ENCODE assay signal across 13 cellular contexts in the genomic region with DNA sequence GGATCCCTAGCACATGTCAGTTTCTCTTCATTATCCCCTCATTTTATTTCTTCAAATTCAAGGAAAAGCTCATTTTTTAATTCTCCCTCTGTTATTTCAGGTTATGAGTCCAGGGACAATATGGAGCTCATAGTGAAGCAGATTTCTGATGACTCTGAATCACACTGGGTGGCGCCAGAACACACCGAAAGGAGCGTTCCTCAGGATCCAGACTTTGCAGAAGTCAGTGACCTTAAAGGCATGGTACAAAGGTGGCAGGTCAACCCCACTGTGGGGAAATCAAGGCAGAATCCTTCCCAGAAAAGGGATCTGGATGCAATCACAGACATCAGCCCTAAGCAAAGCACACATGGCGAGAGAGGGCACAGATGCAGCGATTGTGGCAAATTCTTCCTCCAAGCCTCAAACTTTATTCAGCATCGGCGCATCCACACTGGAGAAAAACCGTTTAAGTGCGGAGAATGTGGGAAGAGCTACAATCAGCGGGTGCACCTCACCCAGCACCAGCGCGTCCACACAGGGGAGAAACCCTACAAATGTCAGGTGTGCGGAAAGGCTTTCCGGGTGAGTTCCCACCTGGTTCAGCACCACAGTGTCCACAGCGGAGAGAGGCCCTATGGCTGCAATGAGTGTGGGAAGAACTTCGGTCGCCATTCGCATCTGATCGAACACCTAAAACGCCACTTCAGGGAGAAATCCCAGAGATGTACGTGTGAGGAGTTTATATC. TPM values are rescaled to one million over a fixed set of nuclear protein-coding genes. Genes with fewer than 3 reads are reported as not detected.
DNase-seq lines count a peak whose midpoint lies in the region; ATAC-seq, FAIRE-seq and TF ChIP-seq lines count a peak whose summit lies in the region.
"Had no signal": no experiment of that assay in that cellular context is flagged by ENCODE, and none has a peak within 500 bp of the region (broad histone marks: within the 10 kb centered on the region; RNA-seq: fewer than 3 reads in every experiment).

No MANE protein-coding gene starts in this region.

- TF ChIP-seq CTCF in AG09309 (IDR thresholded peaks at IDR 0.05; ENCODE audit: control insufficient read depth, insufficient read depth, low read depth, low read length, missing control alignments) (peak; percentile 36), kidney (IDR thresholded peaks at IDR 0.05; ENCODE audit: borderline replicate concordance, extremely low read depth, insufficient read depth) (no peak), prostate gland (IDR thresholded peaks at IDR 0.05) (no peak)

- H3K27me3 ChIP-seq in GM23248 (replicated peaks; ENCODE audit: insufficient read depth), result no peaks in the 10 kb centered on the region
- no peaks in the 10 kb centered on the region for H3K27me3 ChIP-seq in prostate gland (replicated peaks; ENCODE audit: insufficient read depth)
- H3K27me3 ChIP-seq: ascending aorta, spleen, tibial artery had no signal

- no peak for FAIRE-seq in kidney (lab: Jason Lieb, UNC)

- DNase-seq in AG09309 (ENCODE audit: low read depth) (no peak), GM23248 (peak; percentile 32), kidney (peak; percentile 18), prostate gland (ENCODE audit: low spot score) (no peak), SHP77 (lab: John Stamatoyannopoulos, UW) (no peak), NCI-H1092 (lab: John Stamatoyannopoulos, UW) (no peak)
- DNase-seq in activated CD4-positive, alpha-beta T cell treated with anti-CD3 and anti-CD28 coated beads for 48 hours, result peak; percentile 24
- DNase-seq: immature natural killer cell, NCI-H1105, spleen had no signal

- no peak overlapping the region for H3K4me2 ChIP-seq in GM23248 (ENCODE audit: unreplicated experiment)

- no peaks in the 10 kb centered on the region for H3F3A ChIP-seq in GM23248 (ENCODE audit: insufficient read depth)

- in situ Hi-C loops in GM23248 (cut with MboI), result no loop called here

- H3K79me2 ChIP-seq in GM23248 (ENCODE audit: insufficient read depth), result peaks cover 11% of the 10 kb centered on the region

- H3K9ac ChIP-seq in GM23248 (no peak overlapping the region), kidney (ENCODE audit: low read length in 2 of 2) (no peak overlapping the region)

- H3K27ac ChIP-seq in GM23248 (no peak overlapping the region), kidney (ENCODE audit: low read depth in 2 of 2, low read length in 2 of 2) (no peak overlapping the region), prostate gland (no peak overlapping the region)
- H3K27ac ChIP-seq: ascending aorta, spleen, tibial artery had no signal

- H3K4me3 ChIP-seq in AG09309 (ENCODE audit: control insufficient read depth, low read depth, low read length), result no peak overlapping the region
- H3K4me3 ChIP-seq in GM23248, result no peak overlapping the region
- H3K4me3 ChIP-seq in kidney (ENCODE audit: low read length in 2 of 2), result no peak overlapping the region
- no peak overlapping the region for H3K4me3 ChIP-seq in prostate gland
- H3K4me3 ChIP-seq: ascending aorta, spleen, tibial artery had no signal

- H3K36me3 ChIP-seq in GM23248 (ENCODE audit: low read depth) (peaks cover 49% of the 10 kb centered on the region), kidney (ENCODE audit: control insufficient read depth in 1 of 2, insufficient read depth in 2 of 2, low read length in 2 of 2) (peaks cover 10 to 29% of the 10 kb centered on the region in 2 donors), prostate gland (peaks cover 4 to 13% of the 10 kb centered on the region in 2 donors)

- TF ChIP-seq POLR2A in prostate gland (IDR thresholded peaks at IDR 0.05), result no peak

- H3K4me1 ChIP-seq in GM23248 (ENCODE audit: insufficient read depth) (no peaks in the 10 kb centered on the region), kidney (ENCODE audit: control insufficient read depth in 1 of 2, insufficient read depth in 1 of 2, low read depth in 1 of 2, low read length in 2 of 2) (no peaks in the 10 kb centered on the region), prostate gland (replicated peaks) (no peaks in the 10 kb centered on the region)
- H3K4me1 ChIP-seq: ascending aorta, spleen, tibial artery had no signal

- peaks cover 4% of the 10 kb centered on the region for H3K9me3 ChIP-seq in GM23248 (ENCODE audit: low read depth)
- H3K9me3 ChIP-seq in kidney (ENCODE audit: control insufficient read depth in 1 of 2, low read length in 2 of 2), result peaks cover 0 to 17% of the 10 kb centered on the region in 2 donors
- H3K9me3 ChIP-seq in prostate gland, result no peaks in the 10 kb centered on the region

- no peaks in the 10 kb centered on the region for H3K9me2 ChIP-seq in GM23248 (ENCODE audit: insufficient read depth)

- intact Hi-C loops in kidney (cut with DNase I), result no loop called here
- intact Hi-C loops in prostate gland (cut with DNase I), result no loop called here

- WGBS in GM23248 (ENCODE audit: low coverage in 1 of 2, low lambda C conversion rate in 2 of 2, missing lambda C conversion rate in 2 of 2), 2 experiments, result 94 to 95% methylated on average over 21 of the region's 21 CpGs
- WGBS in prostate gland, result 93% methylated on average over 21 of the region's 21 CpGs

- no peak overlapping the region for H2AFZ ChIP-seq in GM23248

- ATAC-seq in GM21717 (IDR thresholded peaks at IDR 0.05; ENCODE audit: unreplicated experiment), result no peak

- H4K20me1 ChIP-seq in GM23248 (ENCODE audit: insufficient read depth), result no peaks in the 10 kb centered on the region

RNA-seq across cellular contexts. Expression of a gene that starts 21.4 kb away (rescaled TPM):
- total RNA-seq in GM23248 (2014; rRNA removed; shearing (Covaris generic)), result 10.7 and 12.0 TPM in 2 replicates
- polyA plus RNA-seq in GM23248 (2016; fragmentation: Nextera tagmentation; extraction: Ambion mirVana) (6.3 and 6.4 TPM in 2 replicates), kidney (ENCODE audit: insufficient read depth, low read depth, low replicate concordance) (4.6 TPM)
- total RNA-seq in kidney (9.1 TPM), prostate gland (10 to 100 TPM in 1 of 2 donors, 1 to 10 TPM in 1; 7.8 to 13.2 TPM)

RNA-seq across cellular contexts. Expression of a gene that starts 25.8 kb away (rescaled TPM):
- 17.3 and 24.3 TPM in 2 replicates for total RNA-seq in GM23248 (2014; rRNA removed; shearing (Covaris generic))
- 16.8 and 17.6 TPM in 2 replicates for polyA plus RNA-seq in GM23248 (2016; fragmentation: Nextera tagmentation; extraction: Ambion mirVana)
- 33.6 TPM for total RNA-seq in kidney
- 15.7 TPM for polyA plus RNA-seq in kidney (ENCODE audit: insufficient read depth, low read depth, low replicate concordance)
- total RNA-seq in prostate gland, result 10 to 100 TPM; 37.4 to 37.8 TPM

RNA-seq across cellular contexts. Expression of a gene that starts 26.0 kb away (rescaled TPM):
- total RNA-seq in GM23248 (2014; rRNA removed; shearing (Covaris generic)), result 6.2 and 9.2 TPM in 2 replicates
- polyA plus RNA-seq in GM23248 (2016; fragmentation: Nextera tagmentation; extraction: Ambion mirVana) (6.2 and 8.2 TPM in 2 replicates), kidney (ENCODE audit: insufficient read depth, low read depth, low replicate concordance) (6.9 TPM)
- total RNA-seq in kidney (6.8 TPM), prostate gland (10 to 100 TPM in 1 of 2 donors, 1 to 10 TPM in 1; 5.5 to 11.2 TPM)

RNA-seq across cellular contexts. Expression of a gene that starts 32.6 kb away (rescaled TPM):
- total RNA-seq in GM23248 (2014; rRNA removed; shearing (Covaris generic)), result 54.6 and 70.0 TPM in 2 replicates
- polyA plus RNA-seq in GM23248 (2016; fragmentation: Nextera tagmentation; extraction: Ambion mirVana) (36.5 and 37.2 TPM in 2 replicates), kidney (ENCODE audit: insufficient read depth, low read depth, low replicate concordance) (30.4 TPM)
- total RNA-seq in kidney (66.8 TPM), prostate gland (100 to 1,000 TPM in 1 of 2 donors, 10 to 100 TPM in 1; 79.7 to 112 TPM)

RNA-seq across cellular contexts. Expression of a gene that starts 53.2 kb away (rescaled TPM):
- total RNA-seq in GM23248 (2014; rRNA removed; shearing (Covaris generic)), result 2.8 and 8.5 TPM in 2 replicates
- polyA plus RNA-seq in GM23248 (2016; fragmentation: Nextera tagmentation; extraction: Ambion mirVana) (4.5 and 5.3 TPM in 2 replicates), kidney (ENCODE audit: insufficient read depth, low read depth, low replicate concordance) (10.6 TPM)
- total RNA-seq in kidney (14.8 TPM), prostate gland (10 to 100 TPM; 20.6 to 25.2 TPM)

Comparison
In these comparisons a context has a peak if more than half of its experiments do, and no peak if none do; other contexts are left out.
1. DNase-seq: peak in GM23248 (single experiment), activated CD4-positive, alpha-beta T cell treated with anti-CD3 and anti-CD28 coated beads for 48 hours (single experiment) and kidney (single experiment); none in AG09309 (single experiment), prostate gland (single experiment), SHP77 (0 of 2) and NCI-H1092 (single experiment).